In the genomic region with DNA sequence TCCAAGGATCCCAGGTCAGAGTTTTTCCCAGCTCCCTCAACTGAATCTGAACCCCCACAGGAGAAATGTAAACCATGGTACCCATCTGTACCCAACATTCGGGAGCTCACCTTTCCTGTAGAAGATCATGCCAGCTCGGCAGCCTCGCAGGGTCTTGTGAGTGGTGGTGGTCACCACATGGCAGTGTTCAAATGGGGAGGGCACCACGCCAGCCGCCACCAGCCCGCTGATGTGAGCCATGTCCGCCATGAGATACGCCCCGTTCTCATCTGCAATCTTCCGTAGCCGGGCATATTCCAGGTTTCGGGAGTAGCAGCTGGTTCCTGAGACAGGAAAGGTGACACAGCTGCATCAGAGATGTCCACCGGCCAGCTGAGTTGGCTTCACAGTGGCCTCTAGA, we compare ENCODE assay signal across 38 cellular contexts. TPM values are rescaled to one million over a fixed set of nuclear protein-coding genes. Genes with fewer than 3 reads are reported as not detected.
"Had no signal": no experiment of that assay in that cellular context is flagged by ENCODE, and none has a peak within 500 bp of the region (broad histone marks: within the 10 kb centered on the region; RNA-seq: fewer than 3 reads in every experiment).

No MANE protein-coding gene starts in this region.

- H3K4me1 ChIP-seq: adrenal gland, body of pancreas had no signal

- DNase-seq: activated B cell treated with CpG ODN at 0.5 μM for 24 hours; activated CD4-positive, alpha-beta memory T cell treated with anti-CD3 and anti-CD28 coated beads for 36 hours; activated CD4-positive, alpha-beta T cell treated with anti-CD3 and anti-CD28 coated beads for 4 hours; activated CD4-positive, alpha-beta T cell treated with anti-CD3 and anti-CD28 coated beads, Interleukin-2, amount 10 ng/mL, durations not matched to agents 24 days and 14 days; activated CD4-positive, alpha-beta T cell treated with anti-CD3 and anti-CD28 coated beads, Interleukin-2, amount 50 U/mL, for 1 hour; activated CD4-positive, alpha-beta T cell treated with anti-CD3 and anti-CD28 coated beads, Interleukin-2, amount 50 U/mL, for 4 hours; activated CD4-positive, CD25-positive, alpha-beta regulatory T cell treated with anti-CD3 and anti-CD28 coated beads, Interleukin-2, amount 50 U/mL, for 72 hours; activated CD8-positive, alpha-beta memory T cell treated with anti-CD3 and anti-CD28 coated beads, Interleukin-2, amount 50 U/mL, for 4 hours; activated CD8-positive, alpha-beta T cell treated with anti-CD3 and anti-CD28 coated beads for 36 hours; activated effector memory CD4-positive, alpha-beta T cell treated with anti-CD3 and anti-CD28 coated beads, Interleukin-2, amount 50 U/mL, for 16 hours; activated gamma-delta T cell treated with Interleukin-2 at 50 U/mL for 16 hours; activated naive CD4-positive, alpha-beta T cell; activated naive CD4-positive, alpha-beta T cell treated with anti-CD3 and anti-CD28 coated beads for 36 hours; activated naive CD4-positive, alpha-beta T cell treated with anti-CD3 and anti-CD28 coated beads, Interleukin-2, amount 50 U/mL, for 16 hours; activated naive CD8-positive, alpha-beta T cell treated with anti-CD3 and anti-CD28 coated beads for 36 hours; activated T-cell treated with anti-CD3 and anti-CD28 coated beads for 4 hours; activated T-cell treated with anti-CD3 and anti-CD28 coated beads, Interleukin-2, amount 50 U/mL, for 1 hour; activated T-cell treated with anti-CD3 and anti-CD28 coated beads, Interleukin-2, amount 50 U/mL, for 4 hours; activated T-cell treated with anti-CD3 and anti-CD28 coated beads, Interleukin-2, amount 50 U/mL, for 72 hours; adrenal gland; amniotic stem cell; aorta; body of pancreas; caudate nucleus; cerebellar nuclear complex; T-helper 1 cell; T-helper 2 cell; T-helper 9 cell had no signal

- H3K27me3 ChIP-seq: adrenal gland, body of pancreas, cardiac muscle cell had no signal

- H3K27me3 Mint-ChIP-seq: activated B cell treated with CpG ODN at 0.5 μM for 24 hours; activated CD4-positive, alpha-beta memory T cell treated with anti-CD3 and anti-CD28 coated beads for 36 hours; activated CD4-positive, alpha-beta T cell treated with anti-CD3 and anti-CD28 coated beads, Interleukin-2, amount 10 ng/mL, durations not matched to agents 24 days and 14 days; activated CD8-positive, alpha-beta T cell treated with anti-CD3 and anti-CD28 coated beads for 36 hours; activated naive CD8-positive, alpha-beta T cell treated with anti-CD3 and anti-CD28 coated beads for 36 hours; activated T-helper 17 cell treated with anti-CD3 and anti-CD28 coated beads, Interleukin-2, amount 50 U/mL, for 72 hours; central memory CD8-positive, alpha-beta T cell had no signal

- H3K4me1 Mint-ChIP-seq: activated B cell treated with CpG ODN at 0.5 μM for 24 hours; activated CD4-positive, alpha-beta T cell treated with anti-CD3 and anti-CD28 coated beads, Interleukin-2, amount 10 ng/mL, durations not matched to agents 24 days and 14 days; activated naive CD8-positive, alpha-beta T cell treated with anti-CD3 and anti-CD28 coated beads for 36 hours; activated T-helper 17 cell treated with anti-CD3 and anti-CD28 coated beads, Interleukin-2, amount 50 U/mL, for 72 hours; central memory CD8-positive, alpha-beta T cell had no signal

- H3K27ac Mint-ChIP-seq: activated B cell treated with CpG ODN at 0.5 μM for 24 hours; activated CD4-positive, alpha-beta memory T cell treated with anti-CD3 and anti-CD28 coated beads for 36 hours; activated CD4-positive, alpha-beta T cell treated with anti-CD3 and anti-CD28 coated beads, Interleukin-2, amount 10 ng/mL, durations not matched to agents 24 days and 14 days; activated CD8-positive, alpha-beta T cell treated with anti-CD3 and anti-CD28 coated beads for 36 hours; activated naive CD4-positive, alpha-beta T cell treated with anti-CD3 and anti-CD28 coated beads for 36 hours; activated naive CD8-positive, alpha-beta T cell treated with anti-CD3 and anti-CD28 coated beads for 36 hours; activated T-cell treated with anti-CD3 and anti-CD28 coated beads, Interleukin-2, amount 50 U/mL, for 72 hours; activated T-helper 1 cell treated with anti-CD3 and anti-CD28 coated beads, Interleukin-12 subunit alpha, Interleukin-12 subunit beta, Interleukin-2, Interleukin-4 antibody, amounts not matched to agents 30 ng/mL and 10 ng/mL and 1 ng/mL, durations not matched to agents 14 hours and 24 hours and 36 hours; activated T-helper 17 cell treated with anti-CD3 and anti-CD28 coated beads, Interleukin-2, amount 50 U/mL, for 72 hours; T-helper 1 cell treated with Interleukin-12 subunit alpha and Interleukin-12 subunit beta and Interleukin-4 antibody, amounts not matched to agents 30 μg/mL and 1 μg/mL, for 36 hours; T-helper 2 cell treated with Interferon-gamma antibody and Interleukin-4, amounts not matched to agents 5 μg/mL and 100 μg/mL, for 36 hours had no signal

- H3K27ac ChIP-seq: adrenal gland, body of pancreas, cardiac muscle cell, VCaP had no signal

- H3K9me3 ChIP-seq: adrenal gland, body of pancreas had no signal

- H3K4me3 Mint-ChIP-seq: activated B cell treated with CpG ODN at 0.5 μM for 24 hours; activated CD4-positive, alpha-beta memory T cell treated with anti-CD3 and anti-CD28 coated beads for 36 hours; activated CD4-positive, alpha-beta T cell treated with anti-CD3 and anti-CD28 coated beads, Interleukin-2, amount 10 ng/mL, durations not matched to agents 24 days and 14 days; activated CD8-positive, alpha-beta T cell treated with anti-CD3 and anti-CD28 coated beads for 36 hours; activated naive CD4-positive, alpha-beta T cell treated with anti-CD3 and anti-CD28 coated beads for 36 hours; activated naive CD8-positive, alpha-beta T cell treated with anti-CD3 and anti-CD28 coated beads for 36 hours; activated T-cell treated with anti-CD3 and anti-CD28 coated beads, Interleukin-2, amount 50 U/mL, for 4 hours; activated T-cell treated with anti-CD3 and anti-CD28 coated beads, Interleukin-2, amount 50 U/mL, for 72 hours; activated T-helper 1 cell treated with anti-CD3 and anti-CD28 coated beads, Interleukin-12 subunit alpha, Interleukin-12 subunit beta, Interleukin-2, Interleukin-4 antibody, amounts not matched to agents 30 ng/mL and 10 ng/mL and 1 ng/mL, durations not matched to agents 14 hours and 24 hours and 36 hours; activated T-helper 17 cell treated with anti-CD3 and anti-CD28 coated beads, Interleukin-2, amount 50 U/mL, for 72 hours; central memory CD8-positive, alpha-beta T cell; T-helper 1 cell treated with Interleukin-12 subunit alpha and Interleukin-12 subunit beta and Interleukin-4 antibody, amounts not matched to agents 30 μg/mL and 1 μg/mL, for 36 hours; T-helper 2 cell treated with Interferon-gamma antibody and Interleukin-4, amounts not matched to agents 5 μg/mL and 100 μg/mL, for 36 hours had no signal

- H3K9me3 Mint-ChIP-seq: activated B cell treated with CpG ODN at 0.5 μM for 24 hours; activated CD4-positive, alpha-beta memory T cell treated with anti-CD3 and anti-CD28 coated beads for 36 hours; activated CD4-positive, alpha-beta T cell treated with anti-CD3 and anti-CD28 coated beads, Interleukin-2, amount 10 ng/mL, durations not matched to agents 24 days and 14 days; activated CD8-positive, alpha-beta T cell treated with anti-CD3 and anti-CD28 coated beads for 36 hours; activated naive CD4-positive, alpha-beta T cell treated with anti-CD3 and anti-CD28 coated beads for 36 hours; activated naive CD4-positive, alpha-beta T cell treated with anti-CD3 and anti-CD28 coated beads, Interleukin-2, amount 50 U/mL, for 72 hours; activated naive CD8-positive, alpha-beta T cell treated with anti-CD3 and anti-CD28 coated beads for 36 hours; activated T-cell treated with anti-CD3 and anti-CD28 coated beads, Interleukin-2, amount 50 U/mL, for 4 hours; activated T-cell treated with anti-CD3 and anti-CD28 coated beads, Interleukin-2, amount 50 U/mL, for 72 hours; activated T-helper 1 cell treated with anti-CD3 and anti-CD28 coated beads, Interleukin-12 subunit alpha, Interleukin-12 subunit beta, Interleukin-2, Interleukin-4 antibody, amounts not matched to agents 30 ng/mL and 10 ng/mL and 1 ng/mL, durations not matched to agents 14 hours and 24 hours and 36 hours; activated T-helper 17 cell treated with anti-CD3 and anti-CD28 coated beads, Interleukin-2, amount 50 U/mL, for 72 hours; central memory CD8-positive, alpha-beta T cell; T-helper 1 cell treated with Interleukin-12 subunit alpha and Interleukin-12 subunit beta and Interleukin-4 antibody, amounts not matched to agents 30 μg/mL and 1 μg/mL, for 36 hours; T-helper 2 cell treated with Interferon-gamma antibody and Interleukin-4, amounts not matched to agents 5 μg/mL and 100 μg/mL, for 36 hours had no signal

- H3K4me3 ChIP-seq: adrenal gland, body of pancreas, cardiac muscle cell had no signal

RNA-seq across cellular contexts. Expression of a gene that starts 37.6 kb away (rescaled TPM):
- total RNA-seq: activated B cell treated with CpG ODN at 0.5 μM for 24 hours; activated CD4-positive, alpha-beta memory T cell treated with anti-CD3 and anti-CD28 coated beads for 36 hours; activated CD4-positive, alpha-beta T cell treated with anti-CD3 and anti-CD28 coated beads, Interleukin-2, amount 10 ng/mL, durations not matched to agents 24 days and 14 days; activated CD8-positive, alpha-beta memory T cell treated with anti-CD3 and anti-CD28 coated beads for 36 hours; activated CD8-positive, alpha-beta T cell treated with anti-CD3 and anti-CD28 coated beads for 36 hours; activated naive CD4-positive, alpha-beta T cell treated with anti-CD3 and anti-CD28 coated beads for 36 hours; activated T-cell treated with anti-CD3 and anti-CD28 coated beads, Interleukin-2, amount 50 U/mL, for 72 hours; activated T-helper 1 cell treated with anti-CD3 and anti-CD28 coated beads, Interleukin-12 subunit alpha, Interleukin-12 subunit beta, Interleukin-2, Interleukin-4 antibody, amounts not matched to agents 30 ng/mL and 10 ng/mL and 1 ng/mL, durations not matched to agents 14 hours and 24 hours and 36 hours; activated T-helper 17 cell treated with anti-CD3 and anti-CD28 coated beads, Interleukin-2, amount 50 U/mL, for 72 hours; adrenal gland; aorta; astrocyte; body of pancreas; cardiac muscle cell had no signal
- polyA plus RNA-seq: aorta, cardiac muscle cell had no signal
